Comparison of ENCODE assay signal across 11 cellular contexts in genomic region chr10:70324341-70324861, GRCh38. TPM values are rescaled to one million over a fixed set of nuclear protein-coding genes. Genes with fewer than 3 reads are reported as not detected.
DNase-seq lines count a peak whose midpoint lies in the region; ATAC-seq and TF ChIP-seq lines count a peak whose summit lies in the region.
"Had no signal": no experiment of that assay in that cellular context is flagged by ENCODE, and none has a peak within 500 bp of the region (broad histone marks: within the 10 kb centered on the region; RNA-seq: fewer than 3 reads in every experiment).

No MANE protein-coding gene starts in this region.

- H3K36me3 ChIP-seq in BLaER1 treated with 17β-estradiol and CSF1 and Interleukin-3, amounts not matched to agents 10 nM and 100 nM: no peaks in the 10 kb centered on the region
- no peaks in the 10 kb centered on the region for H3K36me3 ChIP-seq in OCI-LY7 (ENCODE audit: insufficient read depth, low read length)

- H4K20me1 ChIP-seq in BLaER1 treated with 17β-estradiol and CSF1 and Interleukin-3, amounts not matched to agents 10 nM and 100 nM: peaks cover 5 to 98% (median 69%) of the 10 kb centered on the region in 11 experiments; a peak in 21 of 22 replicates
- no peaks in the 10 kb centered on the region for H4K20me1 ChIP-seq in OCI-LY7 (ENCODE audit: insufficient read depth, low read length)

- peak overlapping the region in 2 of 10 experiments; percentile 1 to 5; a peak in 2 of 20 replicates for H3K4me3 ChIP-seq in BLaER1 treated with 17β-estradiol and CSF1 and Interleukin-3, amounts not matched to agents 10 nM and 100 nM
- H3K4me3 ChIP-seq in OCI-LY7 (ENCODE audit: low read depth, low read length, poor library complexity, severe bottlenecking): peak overlapping the region; percentile 24
- H3K4me3 ChIP-seq in lower leg skin (ENCODE audit: low read depth, poor library complexity, severe bottlenecking): no peak overlapping the region

- peaks cover 24 to 47% (median 38%) of the 10 kb centered on the region in 10 experiments for H3K4me1 ChIP-seq in BLaER1 treated with 17β-estradiol and CSF1 and Interleukin-3, amounts not matched to agents 10 nM and 100 nM
- H3K4me1 ChIP-seq in OCI-LY7 (ENCODE audit: insufficient read depth, low read length, poor library complexity, severe bottlenecking): peaks cover 78% of the 10 kb centered on the region

- DNase-seq in OCI-LY7 (ENCODE audit: low spot score): peak; percentile 81
- peak; percentile 56 for DNase-seq in islet precursor cell
- no peak for DNase-seq in lower leg skin (ENCODE audit: low spot score in 2 of 2)
- no peak for DNase-seq in ecto neural progenitor cell (ENCODE audit: low spot score)
- DNase-seq in hypothalamus (lab: John Stamatoyannopoulos, UW): no peak
- no peak for DNase-seq in COLO829 (ENCODE audit: low spot score)
- DNase-seq: NCI-H1930; stimulated activated CD4-positive, alpha-beta T cell treated with anti-CD3 and anti-CD28 coated beads, Interleukin-15, amount 100 ng/mL, for 24 hours had no signal

- H3K9me3 ChIP-seq in BLaER1 treated with 17β-estradiol and CSF1 and Interleukin-3, amounts not matched to agents 10 nM and 100 nM (replicated peaks in 1 of 11): no peaks in the 10 kb centered on the region
- no peaks in the 10 kb centered on the region for H3K9me3 ChIP-seq in OCI-LY7 (ENCODE audit: low read length)

- BruUV-seq in OCI-LY7 (replicated peaks; lab: Mats Ljungman, UMichigan): no TSS peak

- no peaks in the 10 kb centered on the region for H3K9me2 ChIP-seq in OCI-LY7 (ENCODE audit: insufficient read depth, low read length)

- peak overlapping the region; percentile 8 to 97 (median 79); a peak in 21 of 22 replicates for H3K4me2 ChIP-seq in BLaER1 treated with 17β-estradiol and CSF1 and Interleukin-3, amounts not matched to agents 10 nM and 100 nM
- H3K4me2 ChIP-seq in OCI-LY7 (ENCODE audit: low read length): peak overlapping the region; percentile 67

- H3K79me2 ChIP-seq in OCI-LY7 (ENCODE audit: insufficient read depth, low read depth, low read length): no peaks in the 10 kb centered on the region

- TF ChIP-seq POLR2A in lower leg skin (IDR thresholded peaks at IDR 0.05): no peak

- peak overlapping the region; percentile 31; the same call in 1 of the 2 replicates for H2AFZ ChIP-seq in OCI-LY7 (ENCODE audit: low read length)

- peak; percentile 32 for ATAC-seq in GM19468 (IDR thresholded peaks at IDR 0.05; ENCODE audit: extremely low read depth, unreplicated experiment)

- TF ChIP-seq CTCF in OCI-LY7 (conservative IDR thresholded peaks at IDR 0.05; ENCODE audit: low read length) (no peak), lower leg skin (IDR thresholded peaks at IDR 0.05) (no peak)

- 84 to 85% methylated on average over 11 of the region's 11 CpGs for WGBS in lower leg skin, 2 donors

- intact Hi-C loops in OCI-LY7 (cut with micrococcal nuclease; ENCODE audit: unreplicated experiment) (loop anchor here (2.0 kb wide), 1 partner anchor 32 kb away; no protein-coding TSS in a partner anchor), lower leg skin (cut with DNase I; ENCODE audit: low total_unique reads) (no loop called here)

- peak overlapping the region in 1 of 11 experiments; percentile 27; a peak in 2 of 22 replicates for H3K27ac ChIP-seq in BLaER1 treated with 17β-estradiol and CSF1 and Interleukin-3, amounts not matched to agents 10 nM and 100 nM
- peak overlapping the region; percentile 75 for H3K27ac ChIP-seq in OCI-LY7 (ENCODE audit: low read depth, low read length, poor library complexity, severe bottlenecking)

- POLR2A ChIA-PET in OCI-LY7 (lab: Charles Lee): interaction anchor here (0.7 to 1.3 kb wide), 4 partner anchors 9 to 969 kb away, joined by 3 to 5 read pairs (median 4); no protein-coding TSS in a partner anchor

- H3K9ac ChIP-seq in BLaER1 treated with 17β-estradiol and CSF1 and Interleukin-3, amounts not matched to agents 10 nM and 100 nM: peak overlapping the region in 3 of 11 experiments; percentile 23 to 48 (median 37); a peak in 3 of 22 replicates

- peaks cover 5 to 100% (median 33%) of the 10 kb centered on the region in 11 experiments; a peak in 20 of 22 replicates for H3K27me3 ChIP-seq in BLaER1 treated with 17β-estradiol and CSF1 and Interleukin-3, amounts not matched to agents 10 nM and 100 nM

- CTCF ChIA-PET in OCI-LY7 (lab: Charles Lee; ENCODE audit: unreplicated experiment): interaction anchor here (0.5 to 0.8 kb wide), 2 partner anchors 74 to 82 kb away, joined by 3 read pairs; no protein-coding TSS in a partner anchor

RNA-seq across cellular contexts. Expression of gene NPFFR1, which starts 40.6 kb away (rescaled TPM):
- not detected in 2 replicates for total RNA-seq in OCI-LY7 (2014; rRNA removed; shearing (Covaris generic))
- total RNA-seq in OCI-LY7 (2022): not detected in 2 replicates
- under 1 TPM in 2 of 4 donors, not detected in 2; 0.22 to 0.42 TPM for total RNA-seq in lower leg skin
- total RNA-seq: T-helper 2 cell treated with Interferon-gamma antibody and Interleukin-4, amounts not matched to agents 100 ng/mL and 5 ng/mL, for 36 hours had no signal

RNA-seq across cellular contexts. Expression of gene LRRC20, which starts 58.0 kb away (rescaled TPM):
- total RNA-seq in OCI-LY7 (2014; rRNA removed; shearing (Covaris generic)): 5.8 and 6.1 TPM in 2 replicates
- 12.2 and 12.8 TPM in 2 replicates for total RNA-seq in OCI-LY7 (2022)
- 1 to 10 TPM; 4.0 to 7.6 (median 5.9) TPM for total RNA-seq in lower leg skin

Comparison
In these comparisons a context has a peak if more than half of its experiments do, and no peak if none do; other contexts are left out.
1. DNase-seq: peak in OCI-LY7 (single experiment) and islet precursor cell (single experiment); none in lower leg skin (0 of 2), ecto neural progenitor cell (single experiment), hypothalamus (0 of 51) and COLO829 (single experiment).